1 cellular context compared by ENCODE assay signal in genomic region chr6:51019785-51020184, GRCh38.
TF ChIP-seq lines count a peak whose summit lies in the region.

No MANE protein-coding gene starts in this region.

TF ChIP-seq in GM12878, 131 proteins besides CTCF, POLR2A, EP300 and RAD21 (continued from another document):
- TF ChIP-seq, protein P1, sequence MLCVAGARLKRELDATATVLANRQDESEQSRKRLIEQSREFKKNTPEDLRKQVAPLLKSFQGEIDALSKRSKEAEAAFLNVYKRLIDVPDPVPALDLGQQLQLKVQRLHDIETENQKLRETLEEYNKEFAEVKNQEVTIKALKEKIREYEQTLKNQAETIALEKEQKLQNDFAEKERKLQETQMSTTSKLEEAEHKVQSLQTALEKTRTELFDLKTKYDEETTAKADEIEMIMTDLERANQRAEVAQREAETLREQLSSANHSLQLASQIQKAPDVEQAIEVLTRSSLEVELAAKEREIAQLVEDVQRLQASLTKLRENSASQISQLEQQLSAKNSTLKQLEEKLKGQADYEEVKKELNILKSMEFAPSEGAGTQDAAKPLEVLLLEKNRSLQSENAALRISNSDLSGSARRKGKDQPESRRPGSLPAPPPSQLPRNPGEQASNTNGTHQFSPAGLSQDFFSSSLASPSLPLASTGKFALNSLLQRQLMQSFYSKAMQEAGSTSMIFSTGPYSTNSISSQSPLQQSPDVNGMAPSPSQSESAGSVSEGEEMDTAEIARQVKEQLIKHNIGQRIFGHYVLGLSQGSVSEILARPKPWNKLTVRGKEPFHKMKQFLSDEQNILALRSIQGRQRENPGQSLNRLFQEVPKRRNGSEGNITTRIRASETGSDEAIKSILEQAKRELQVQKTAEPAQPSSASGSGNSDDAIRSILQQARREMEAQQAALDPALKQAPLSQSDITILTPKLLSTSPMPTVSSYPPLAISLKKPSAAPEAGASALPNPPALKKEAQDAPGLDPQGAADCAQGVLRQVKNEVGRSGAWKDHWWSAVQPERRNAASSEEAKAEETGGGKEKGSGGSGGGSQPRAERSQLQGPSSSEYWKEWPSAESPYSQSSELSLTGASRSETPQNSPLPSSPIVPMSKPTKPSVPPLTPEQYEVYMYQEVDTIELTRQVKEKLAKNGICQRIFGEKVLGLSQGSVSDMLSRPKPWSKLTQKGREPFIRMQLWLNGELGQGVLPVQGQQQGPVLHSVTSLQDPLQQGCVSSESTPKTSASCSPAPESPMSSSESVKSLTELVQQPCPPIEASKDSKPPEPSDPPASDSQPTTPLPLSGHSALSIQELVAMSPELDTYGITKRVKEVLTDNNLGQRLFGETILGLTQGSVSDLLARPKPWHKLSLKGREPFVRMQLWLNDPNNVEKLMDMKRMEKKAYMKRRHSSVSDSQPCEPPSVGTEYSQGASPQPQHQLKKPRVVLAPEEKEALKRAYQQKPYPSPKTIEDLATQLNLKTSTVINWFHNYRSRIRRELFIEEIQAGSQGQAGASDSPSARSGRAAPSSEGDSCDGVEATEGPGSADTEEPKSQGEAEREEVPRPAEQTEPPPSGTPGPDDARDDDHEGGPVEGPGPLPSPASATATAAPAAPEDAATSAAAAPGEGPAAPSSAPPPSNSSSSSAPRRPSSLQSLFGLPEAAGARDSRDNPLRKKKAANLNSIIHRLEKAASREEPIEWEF (IDR thresholded peaks at IDR 0.05; ENCODE audit: insufficient replicate concordance, low read depth, low read length): no peak
- no peak for TF ChIP-seq MTA3 (IDR thresholded peaks at IDR 0.05; ENCODE audit: borderline replicate concordance, low read length)
- TF ChIP-seq SMAD5 (IDR thresholded peaks at IDR 0.05; ENCODE audit: low read depth): no peak
- TF ChIP-seq CBX5 (IDR thresholded peaks at IDR 0.05; ENCODE audit: low read depth): no peak
- TF ChIP-seq TCF12 (IDR thresholded peaks at IDR 0.05; ENCODE audit: low read depth, low read length): no peak
- TF ChIP-seq FOS (IDR thresholded peaks at IDR 0.05; ENCODE audit: borderline replicate concordance, extremely low read depth, insufficient read length): no peak
- TF ChIP-seq ZBTB11 (CRISPR knock-in tag; IDR thresholded peaks at IDR 0.05): no peak
- no peak for TF ChIP-seq CHD4 (IDR thresholded peaks at IDR 0.05)
- no peak for TF ChIP-seq KDM1A (IDR thresholded peaks at IDR 0.05; ENCODE audit: borderline replicate concordance)
